ENCODE assay signal across 18 cellular contexts in the genomic region with DNA sequence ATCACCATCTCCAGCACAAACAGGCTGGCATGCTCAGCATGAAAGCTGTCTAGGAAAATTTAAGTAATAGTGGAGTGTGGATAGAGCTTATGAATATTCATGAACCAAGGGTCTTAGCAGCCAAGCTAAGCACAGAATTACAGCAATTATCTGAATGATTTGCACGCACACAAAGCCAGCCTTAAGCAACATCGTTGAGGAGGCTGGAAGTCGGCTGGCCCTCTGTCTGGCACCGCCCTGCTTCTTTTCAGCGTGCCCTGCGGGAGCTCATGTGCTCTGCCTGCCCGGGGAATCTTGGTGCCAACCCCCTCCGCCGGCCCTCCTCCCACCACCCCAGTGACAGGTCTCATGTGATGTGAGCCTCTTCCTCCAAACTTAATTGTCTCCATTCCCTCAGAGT.
"Had no signal": no experiment of that assay in that cellular context is flagged by ENCODE, and none has a peak within 500 bp of the region (broad histone marks: within the 10 kb centered on the region; RNA-seq: fewer than 3 reads in every experiment).

No MANE protein-coding gene starts in this region.

- ATAC-seq: activated CD4-positive, alpha-beta T cell treated with anti-CD3 and anti-CD28 coated beads for 36 hours; activated CD8-positive, alpha-beta T cell treated with anti-CD3 and anti-CD28 coated beads for 36 hours; activated T-cell treated with anti-CD3 and anti-CD28 coated beads, Interleukin-2, amount 50 U/mL, for 72 hours; foreskin keratinocyte; stimulated activated effector memory CD8-positive, alpha-beta T cell treated with anti-CD3 and anti-CD28 coated beads, Interleukin-12 subunit alpha, Interleukin-12 subunit beta, amount 100 ng/mL, for 72 hours; T-cell had no signal

- H3K27me3 ChIP-seq: foreskin keratinocyte, right atrium auricular region, tibial nerve had no signal

- H3K4me1 ChIP-seq: foreskin keratinocyte, left ventricle myocardium inferior, right atrium auricular region, tibial nerve had no signal

- H3K27ac ChIP-seq: foreskin keratinocyte, left ventricle myocardium inferior, right atrium auricular region, tibial nerve, VCaP had no signal

- H3K4me3 ChIP-seq: left ventricle myocardium inferior, right atrium auricular region, smooth muscle cell, tibial nerve had no signal

- FAIRE-seq: colon, endothelial cell of umbilical vein, kidney had no signal

- H3K36me3 ChIP-seq: left ventricle myocardium inferior, right atrium auricular region, tibial nerve had no signal

- DNase-seq: activated CD4-positive, alpha-beta T cell treated with anti-CD3 and anti-CD28 coated beads for 36 hours; activated CD8-positive, alpha-beta memory T cell treated with anti-CD3 and anti-CD28 coated beads, Interleukin-2, amount 50 U/mL, for 4 hours; activated CD8-positive, alpha-beta T cell treated with anti-CD3 and anti-CD28 coated beads for 36 hours; activated gamma-delta T cell treated with Interleukin-2 at 50 U/mL for 16 hours; activated naive CD8-positive, alpha-beta T cell treated with anti-CD3 and anti-CD28 coated beads for 36 hours; activated T-cell treated with anti-CD3 and anti-CD28 coated beads, Interleukin-2, amount 50 U/mL, for 72 hours; foreskin keratinocyte; kidney; left ventricle myocardium inferior; mesendoderm; T-cell had no signal
